35 cellular contexts compared by ENCODE assay signal in the genomic region with DNA sequence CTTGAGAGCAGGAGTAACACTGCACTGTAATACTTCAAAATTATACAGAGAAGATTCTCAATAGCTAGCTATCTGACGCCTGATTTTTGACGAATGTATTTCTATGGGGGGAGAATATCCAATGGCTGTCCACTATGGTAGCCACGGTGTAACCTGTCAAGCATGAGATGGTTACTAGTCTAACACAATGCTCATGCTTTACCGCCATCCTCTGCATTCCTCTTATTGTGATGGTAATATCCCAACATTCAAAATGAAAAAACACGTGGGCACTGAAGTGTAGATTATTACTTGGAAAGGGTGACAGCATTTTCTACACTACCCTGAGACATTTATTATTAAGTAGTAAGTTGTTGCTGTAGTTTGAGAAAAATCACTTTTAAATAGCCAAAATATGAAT.
"Had no signal": no experiment of that assay in that cellular context is flagged by ENCODE, and none has a peak within 500 bp of the region (broad histone marks: within the 10 kb centered on the region; RNA-seq: fewer than 3 reads in every experiment).

No MANE protein-coding gene starts in this region.

- H3K9me2 ChIP-seq: SK-N-SH had no signal

- H3K9me3 ChIP-seq: Peyer's patch, SJSA1, SK-N-SH had no signal

- H3K9me3 Mint-ChIP-seq: activated B cell treated with CpG ODN at 0.5 μM for 24 hours; activated CD4-positive, alpha-beta memory T cell treated with anti-CD3 and anti-CD28 coated beads, Interleukin-2, amount 10 ng/mL, durations not matched to agents 7 days and 5 days; activated naive CD4-positive, alpha-beta T cell treated with anti-CD3 and anti-CD28 coated beads, Interleukin-2, amount 50 U/mL, for 24 hours; activated naive CD8-positive, alpha-beta T cell treated with anti-CD3 and anti-CD28 coated beads, Interleukin-2, amount 10 ng/mL, durations not matched to agents 7 days and 5 days; activated T-cell treated with anti-CD3 and anti-CD28 coated beads, Interleukin-2, amount 50 U/mL, for 72 hours; activated T-helper 17 cell treated with anti-CD3 and anti-CD28 coated beads, Interleukin-2, amount 50 U/mL, for 72 hours; T-helper 1 cell treated with Interleukin-12 subunit alpha and Interleukin-12 subunit beta and Interleukin-4 antibody, amounts not matched to agents 30 μg/mL and 1 μg/mL, for 36 hours; T-helper 2 cell treated with Interferon-gamma antibody and Interleukin-4, amounts not matched to agents 5 μg/mL and 100 μg/mL, for 36 hours had no signal

- H3K36me3 Mint-ChIP-seq: activated naive CD4-positive, alpha-beta T cell treated with anti-CD3 and anti-CD28 coated beads, Interleukin-2, amount 50 U/mL, for 24 hours; activated naive CD8-positive, alpha-beta T cell treated with anti-CD3 and anti-CD28 coated beads, Interleukin-2, amount 10 ng/mL, durations not matched to agents 7 days and 5 days had no signal

- FAIRE-seq: astrocyte had no signal

- H3K9ac ChIP-seq: KMS-11, SK-N-SH had no signal

- H3K4me2 ChIP-seq: KMS-11, SK-N-SH had no signal

- H3K4me3 ChIP-seq: Peyer's patch, SJSA1 had no signal

- H3K27ac ChIP-seq: brain microvascular endothelial cell, KMS-11, Peyer's patch, SJSA1 had no signal

- H3K4me1 ChIP-seq: Peyer's patch, SJSA1 had no signal

- H3K4me3 Mint-ChIP-seq: activated B cell treated with CpG ODN at 0.5 μM for 24 hours; activated CD4-positive, alpha-beta memory T cell treated with anti-CD3 and anti-CD28 coated beads, Interleukin-2, amount 10 ng/mL, durations not matched to agents 7 days and 5 days; activated CD8-positive, alpha-beta memory T cell treated with anti-CD3 and anti-CD28 coated beads, Interleukin-2, amount 10 ng/mL, durations not matched to agents 7 days and 5 days; activated naive CD4-positive, alpha-beta T cell treated with anti-CD3 and anti-CD28 coated beads, Interleukin-2, amount 50 U/mL, for 24 hours; activated naive CD8-positive, alpha-beta T cell treated with anti-CD3 and anti-CD28 coated beads, Interleukin-2, amount 10 ng/mL, durations not matched to agents 7 days and 5 days; activated T-cell treated with anti-CD3 and anti-CD28 coated beads, Interleukin-2, amount 50 U/mL, for 72 hours; activated T-helper 17 cell treated with anti-CD3 and anti-CD28 coated beads, Interleukin-2, amount 50 U/mL, for 72 hours; T-helper 1 cell treated with Interleukin-12 subunit alpha and Interleukin-12 subunit beta and Interleukin-4 antibody, amounts not matched to agents 30 μg/mL and 1 μg/mL, for 36 hours; T-helper 2 cell treated with Interferon-gamma antibody and Interleukin-4, amounts not matched to agents 5 μg/mL and 100 μg/mL, for 36 hours had no signal

- H3K36me3 ChIP-seq: brain microvascular endothelial cell, Peyer's patch, SJSA1 had no signal

- ATAC-seq: activated CD8-positive, alpha-beta memory T cell treated with anti-CD3 and anti-CD28 coated beads, Interleukin-2, amount 10 ng/mL, durations not matched to agents 7 days and 5 days; activated T-cell treated with anti-CD3 and anti-CD28 coated beads, Interleukin-2, amount 50 U/mL, for 72 hours; activated T-helper 17 cell treated with anti-CD3 and anti-CD28 coated beads, Interleukin-2, amount 50 U/mL, for 72 hours; PC-3 had no signal

- H3K27ac Mint-ChIP-seq: activated B cell treated with CpG ODN at 0.5 μM for 24 hours; activated CD4-positive, alpha-beta memory T cell treated with anti-CD3 and anti-CD28 coated beads, Interleukin-2, amount 10 ng/mL, durations not matched to agents 7 days and 5 days; activated CD8-positive, alpha-beta memory T cell treated with anti-CD3 and anti-CD28 coated beads, Interleukin-2, amount 10 ng/mL, durations not matched to agents 7 days and 5 days; activated naive CD4-positive, alpha-beta T cell treated with anti-CD3 and anti-CD28 coated beads, Interleukin-2, amount 50 U/mL, for 24 hours; activated naive CD8-positive, alpha-beta T cell treated with anti-CD3 and anti-CD28 coated beads, Interleukin-2, amount 10 ng/mL, durations not matched to agents 7 days and 5 days; activated T-cell treated with anti-CD3 and anti-CD28 coated beads, Interleukin-2, amount 50 U/mL, for 72 hours; activated T-helper 17 cell treated with anti-CD3 and anti-CD28 coated beads, Interleukin-2, amount 50 U/mL, for 72 hours; T-helper 1 cell treated with Interleukin-12 subunit alpha and Interleukin-12 subunit beta and Interleukin-4 antibody, amounts not matched to agents 30 μg/mL and 1 μg/mL, for 36 hours; T-helper 2 cell treated with Interferon-gamma antibody and Interleukin-4, amounts not matched to agents 5 μg/mL and 100 μg/mL, for 36 hours had no signal

- DNase-seq: activated B cell treated with CpG ODN at 0.5 μM for 24 hours; activated CD4-positive, alpha-beta memory T cell treated with anti-CD3 and anti-CD28 coated beads, Interleukin-2, amount 10 ng/mL, durations not matched to agents 7 days and 5 days; activated CD4-positive, alpha-beta T cell treated with anti-CD3 and anti-CD28 coated beads for 48 hours; activated CD4-positive, CD25-positive, alpha-beta regulatory T cell treated with anti-CD3 and anti-CD28 coated beads, Interleukin-2, amount 50 U/mL, for 72 hours; activated CD8-positive, alpha-beta memory T cell treated with anti-CD3 and anti-CD28 coated beads for 24 hours; activated CD8-positive, alpha-beta memory T cell treated with anti-CD3 and anti-CD28 coated beads, Interleukin-2, amount 10 ng/mL, durations not matched to agents 7 days and 5 days; activated CD8-positive, alpha-beta memory T cell treated with anti-CD3 and anti-CD28 coated beads, Interleukin-2, amount 50 U/mL, for 48 hours; activated gamma-delta T cell; activated naive CD4-positive, alpha-beta T cell treated with Interleukin-2 at 50 U/mL for 16 hours; activated naive CD8-positive, alpha-beta T cell treated with anti-CD3 and anti-CD28 coated beads, Interleukin-2, amount 10 ng/mL, durations not matched to agents 7 days and 5 days; activated T-cell treated with anti-CD3 and anti-CD28 coated beads, Interleukin-2, amount 50 U/mL, for 72 hours; brain microvascular endothelial cell; central memory CD4-positive, alpha-beta T cell; MM.1S; MV-4-11; NCI-H1092; NCI-H1436 treated with DMSO at 0.1 percent for 48 hours; NCI-H1694 treated with DMSO at 0.1 percent for 48 hours; NCI-H2029; NCI-H510A; NCI-H526; NCI-H748 treated with DMSO at 0.1 percent for 48 hours; NK-92 treated with Interleukin-12 subunit alpha and Interleukin-12 subunit beta, amount 100 ng/mL, for 24 hours; PC-3; Peyer's patch; RPMI8226; SHP77 treated with DMSO at 0.1 percent for 48 hours; SK-N-SH had no signal

- H3K4me1 Mint-ChIP-seq: activated B cell treated with CpG ODN at 0.5 μM for 24 hours; activated naive CD4-positive, alpha-beta T cell treated with anti-CD3 and anti-CD28 coated beads, Interleukin-2, amount 50 U/mL, for 24 hours; activated T-helper 17 cell treated with anti-CD3 and anti-CD28 coated beads, Interleukin-2, amount 50 U/mL, for 72 hours had no signal

- H3K27me3 Mint-ChIP-seq: activated B cell treated with CpG ODN at 0.5 μM for 24 hours; activated naive CD4-positive, alpha-beta T cell treated with anti-CD3 and anti-CD28 coated beads, Interleukin-2, amount 50 U/mL, for 24 hours; activated T-helper 17 cell treated with anti-CD3 and anti-CD28 coated beads, Interleukin-2, amount 50 U/mL, for 72 hours had no signal

- H3K27me3 ChIP-seq: brain microvascular endothelial cell, Peyer's patch, SJSA1 had no signal
